Comparison of ENCODE assay signal across 28 cellular contexts in genomic region chr15:59245583-59245982, GRCh38. TPM values are rescaled to one million over a fixed set of nuclear protein-coding genes. Genes with fewer than 3 reads are reported as not detected.
DNase-seq lines count a peak whose midpoint lies in the region; ATAC-seq, FAIRE-seq and TF ChIP-seq lines count a peak whose summit lies in the region.
"Had no signal": no experiment of that assay in that cellular context is flagged by ENCODE, and none has a peak within 500 bp of the region (broad histone marks: within the 10 kb centered on the region; RNA-seq: fewer than 3 reads in every experiment).

No MANE protein-coding gene starts in this region.

- no peaks in the 10 kb centered on the region for H3K36me3 ChIP-seq in BLaER1
- no peaks in the 10 kb centered on the region for H3K36me3 ChIP-seq in OCI-LY7 (ENCODE audit: insufficient read depth, low read length)
- H3K36me3 ChIP-seq in small intestine (ENCODE audit: control insufficient read depth in 2 of 2, insufficient read depth in 2 of 2, low read length in 2 of 2), result peaks cover 0 to 5% of the 10 kb centered on the region in 2 donors

- no peak overlapping the region for H3K9ac ChIP-seq in BLaER1

- H2AFZ ChIP-seq in OCI-LY7 (ENCODE audit: low read length), result peak overlapping the region; percentile 30; the same call in 1 of the 2 replicates

- TF ChIP-seq CTCF in OCI-LY7 (conservative IDR thresholded peaks at IDR 0.05; ENCODE audit: low read length), result no peak

- intact Hi-C loops in OCI-LY7 (cut with micrococcal nuclease; ENCODE audit: unreplicated experiment), result loop anchor here (5.0 kb wide), 2 partner anchors 132 to 152 kb away; no protein-coding TSS in a partner anchor

- H3K27ac ChIP-seq in BLaER1, result no peak overlapping the region
- H3K27ac ChIP-seq in OCI-LY7 (ENCODE audit: low read depth, low read length, poor library complexity, severe bottlenecking), result no peak overlapping the region
- H3K27ac ChIP-seq in small intestine (ENCODE audit: low read depth in 1 of 2, low read length in 1 of 2), result no peak overlapping the region
- H3K27ac ChIP-seq: C4-2B, SJCRH30 had no signal

- POLR2A ChIA-PET in OCI-LY7 (lab: Charles Lee), result interaction anchor here (0.6 to 1.4 kb wide), 3 partner anchors 28 to 364 kb away, joined by 3 to 4 read pairs (median 3); no protein-coding TSS in a partner anchor

- CTCF ChIA-PET in OCI-LY7 (lab: Charles Lee; ENCODE audit: unreplicated experiment), result no interaction called here

- no peak for DNase-seq in GM18507 (ENCODE audit: extremely low spot score, insufficient read length, low read depth)
- DNase-seq in OCI-LY7 (ENCODE audit: low spot score), result no peak
- DNase-seq in left kidney (ENCODE audit: low read depth, low spot score), result peak; percentile 43
- no peak for DNase-seq in NK-92 (lab: John Stamatoyannopoulos, UW; ENCODE audit: unreplicated experiment)
- no peak for DNase-seq in small intestine
- DNase-seq: Caco-2; CD8-positive, alpha-beta T cell; DMS 273 treated with DMSO at 0.1 percent for 48 hours; DMS79; IMR-90; KG1; MM.1S; NCI-H1417; NCI-H1694; NCI-H2029 treated with DMSO at 0.1 percent for 48 hours; NCI-H446 treated with DMSO at 0.1 percent for 48 hours; NCI-H526; NCI-H82; OCI-M1; SJCRH30; T-helper 1 cell had no signal

- H3K4me1 ChIP-seq in BLaER1 (peaks cover 10% of the 10 kb centered on the region), OCI-LY7 (ENCODE audit: insufficient read depth, low read length, poor library complexity, severe bottlenecking) (peaks cover 47% of the 10 kb centered on the region), small intestine (ENCODE audit: control insufficient read depth in 2 of 2, insufficient read depth in 1 of 2, low read depth in 1 of 2, low read length in 1 of 2) (no peaks in the 10 kb centered on the region)
- H3K4me1 ChIP-seq: SJCRH30 had no signal

- peak; percentile 55 for FAIRE-seq in GM18507 (lab: Jason Lieb, UNC)
- no peak for FAIRE-seq in small intestine (lab: Jason Lieb, UNC)
- FAIRE-seq: H54 had no signal

- ATAC-seq in GM18868 (IDR thresholded peaks at IDR 0.05; ENCODE audit: unreplicated experiment) (no peak), GM21737 (IDR thresholded peaks at IDR 0.05; ENCODE audit: unreplicated experiment) (no peak)
- ATAC-seq: CD8-positive, alpha-beta T cell; Right ventricle myocardium inferior had no signal

- no peaks in the 10 kb centered on the region for H3K9me2 ChIP-seq in OCI-LY7 (ENCODE audit: insufficient read depth, low read length)

- H3K27me3 ChIP-seq in BLaER1 (no peaks in the 10 kb centered on the region), small intestine (ENCODE audit: control insufficient read depth in 2 of 2, insufficient read depth in 2 of 2, low read length in 2 of 2) (no peaks in the 10 kb centered on the region)
- H3K27me3 ChIP-seq: SJCRH30 had no signal

- no peaks in the 10 kb centered on the region for H3K79me2 ChIP-seq in OCI-LY7 (ENCODE audit: insufficient read depth, low read depth, low read length)

- no peaks in the 10 kb centered on the region for H3K9me3 ChIP-seq in BLaER1
- H3K9me3 ChIP-seq in OCI-LY7 (ENCODE audit: low read length), result no peaks in the 10 kb centered on the region
- no peaks in the 10 kb centered on the region for H3K9me3 ChIP-seq in small intestine (ENCODE audit: control insufficient read depth, low read depth)
- H3K9me3 ChIP-seq: Caco-2, SJCRH30 had no signal

- no TSS peak for BruUV-seq in OCI-LY7 (replicated peaks; lab: Mats Ljungman, UMichigan)

- 49 to 70% (median 64%) methylated on average over 2 of the region's 2 CpGs for WGBS in small intestine, 3 donors

- H4K20me1 ChIP-seq in BLaER1 (no peaks in the 10 kb centered on the region), OCI-LY7 (ENCODE audit: insufficient read depth, low read length) (no peaks in the 10 kb centered on the region)

- H3K4me2 ChIP-seq in BLaER1 (peak overlapping the region; percentile 18; the same call in 1 of the 2 replicates), OCI-LY7 (ENCODE audit: low read length) (no peak overlapping the region)

- H3K4me3 ChIP-seq in BLaER1, result no peak overlapping the region
- H3K4me3 ChIP-seq in OCI-LY7 (ENCODE audit: low read depth, low read length, poor library complexity, severe bottlenecking), result no peak overlapping the region
- no peak overlapping the region for H3K4me3 ChIP-seq in small intestine (ENCODE audit: low read depth in 1 of 2, low read length in 2 of 2)
- H3K4me3 ChIP-seq: SJCRH30 had no signal

RNA-seq across cellular contexts. Expression of gene LDHAL6B, which starts 38.9 kb away (rescaled TPM):
- 0.09 TPM in 1 of 2 replicates, not detected in the other for total RNA-seq in OCI-LY7 (2014; rRNA removed; shearing (Covaris generic))
- total RNA-seq in OCI-LY7 (2022), result not detected in 2 replicates
- not detected for polyA plus RNA-seq in small intestine
- total RNA-seq: A673; Caco-2; CD8-positive, alpha-beta T cell; IMR-90; Right ventricle myocardium inferior; SJCRH30 had no signal
- polyA plus RNA-seq: IMR-90 had no signal
